Comparison of ENCODE assay signal across 10 cellular contexts in genomic region chr5:141431286-141431685, GRCh38. TPM values are rescaled to one million over a fixed set of nuclear protein-coding genes. Genes with fewer than 3 reads are reported as not detected.
DNase-seq lines count a peak whose midpoint lies in the region; ATAC-seq and TF ChIP-seq lines count a peak whose summit lies in the region.
"Had no signal": no experiment of that assay in that cellular context is flagged by ENCODE, and none has a peak within 500 bp of the region (broad histone marks: within the 10 kb centered on the region; RNA-seq: fewer than 3 reads in every experiment).

No MANE protein-coding gene starts in this region.

- no peak overlapping the region for H3K27ac Mint-ChIP-seq in CD8-positive, alpha-beta memory T cell
- H3K27ac Mint-ChIP-seq in natural killer cell, result no peak overlapping the region

- POLR2A ChIA-PET in CD8-positive, alpha-beta memory T cell (lab: Charles Lee), result no interaction called here

- TF ChIP-seq CTCF in ascending aorta (IDR thresholded peaks at IDR 0.05) (no peak), natural killer cell (IDR thresholded peaks at IDR 0.05) (no peak)

- no peaks in the 10 kb centered on the region for H3K36me3 ChIP-seq in CD8-positive, alpha-beta memory T cell (ENCODE audit: insufficient read depth, low read length)
- H3K36me3 ChIP-seq in ascending aorta, result no peaks in the 10 kb centered on the region

- H3K27me3 Mint-ChIP-seq in CD8-positive, alpha-beta memory T cell, result peaks cover 63 to 68% of the 10 kb centered on the region in 2 donors
- peaks cover 34 to 40% of the 10 kb centered on the region in 2 donors for H3K27me3 Mint-ChIP-seq in natural killer cell (ENCODE audit: low read depth in 2 of 2)

- ATAC-seq in GM21619 (IDR thresholded peaks at IDR 0.05; ENCODE audit: unreplicated experiment) (peak; percentile 68), natural killer cell (peak in 2 of 3 donors; percentile 24 to 48), HG03460 (IDR thresholded peaks at IDR 0.05; ENCODE audit: unreplicated experiment) (no peak)

- peak overlapping the region in 4 of 7 donors; percentile 5 to 58 (median 26) for H3K4me3 Mint-ChIP-seq in CD8-positive, alpha-beta memory T cell
- peak overlapping the region; percentile 47 for H3K4me3 Mint-ChIP-seq in natural killer cell

- peaks cover 0 to 5% (median 0%) of the 10 kb centered on the region in 3 donors for H3K36me3 Mint-ChIP-seq in CD8-positive, alpha-beta memory T cell
- peaks cover 9% of the 10 kb centered on the region for H3K36me3 Mint-ChIP-seq in natural killer cell

- intact Hi-C loops in ascending aorta (cut with DNase I) (no loop called here), natural killer cell (cut with micrococcal nuclease) (no loop called here)

- no peaks in the 10 kb centered on the region for H3K4me1 ChIP-seq in CD8-positive, alpha-beta memory T cell (ENCODE audit: insufficient read depth, low read length)
- H3K4me1 ChIP-seq in ascending aorta, result no peaks in the 10 kb centered on the region

- no peak overlapping the region for H3K4me3 ChIP-seq in CD8-positive, alpha-beta memory T cell (ENCODE audit: low read length)
- peak overlapping the region; percentile 39 to 50 for H3K4me3 ChIP-seq in ascending aorta

- peaks cover 9% of the 10 kb centered on the region for H3K9me3 ChIP-seq in CD8-positive, alpha-beta memory T cell (ENCODE audit: low read length)
- H3K9me3 ChIP-seq in ascending aorta, result peaks cover 92 to 100% of the 10 kb centered on the region in 2 donors

- DNase-seq in CD8-positive, alpha-beta memory T cell, result no peak
- DNase-seq in ascending aorta (ENCODE audit: low spot score in 2 of 2) (no peak), natural killer cell (no peak), iPS-NIHi7 (ENCODE audit: extremely low spot score) (no peak), NCI-H1048 (lab: John Stamatoyannopoulos, UW) (no peak), NCI-H1930 (lab: John Stamatoyannopoulos, UW) (no peak)
- DNase-seq: cortex of kidney, NCI-H446 had no signal

- H3K27me3 ChIP-seq in CD8-positive, alpha-beta memory T cell (ENCODE audit: insufficient read depth, low read length, poor library complexity, severe bottlenecking), result peaks cover 8% of the 10 kb centered on the region
- no peaks in the 10 kb centered on the region for H3K27me3 ChIP-seq in ascending aorta

- CTCF ChIA-PET in CD8-positive, alpha-beta memory T cell (lab: Charles Lee), result no interaction called here

- peaks cover 17 to 54% (median 52%) of the 10 kb centered on the region in 5 donors for H3K9me3 Mint-ChIP-seq in CD8-positive, alpha-beta memory T cell
- peaks cover 3 to 14% of the 10 kb centered on the region in 2 donors for H3K9me3 Mint-ChIP-seq in natural killer cell

- H3K27ac ChIP-seq in CD8-positive, alpha-beta memory T cell (ENCODE audit: low read depth, low read length), result no peak overlapping the region
- H3K27ac ChIP-seq in ascending aorta, result no peak overlapping the region

- peaks cover 8 to 11% (median 10%) of the 10 kb centered on the region in 3 donors for H3K4me1 Mint-ChIP-seq in CD8-positive, alpha-beta memory T cell
- peaks cover 8 to 16% of the 10 kb centered on the region in 2 donors for H3K4me1 Mint-ChIP-seq in natural killer cell

RNA-seq across cellular contexts. Expression of gene PCDHGA12, which starts 1.0 kb away (rescaled TPM):
- total RNA-seq in CD8-positive, alpha-beta memory T cell, result under 1 TPM in 1 of 2 experiments, not detected in 1; 0.09 TPM
- not detected for polyA plus RNA-seq in CD8-positive, alpha-beta memory T cell
- total RNA-seq in ascending aorta, result 18.5 TPM
- total RNA-seq in natural killer cell, result 1 to 10 TPM in 1 of 3 donors, under 1 TPM in 2; 0.35 to 1.1 (median 0.75) TPM

RNA-seq across cellular contexts. Expression of gene PCDHGA11, which starts 10.4 kb away (rescaled TPM):
- under 1 TPM in 1 of 2 experiments, not detected in 1; 0.13 TPM for total RNA-seq in CD8-positive, alpha-beta memory T cell
- 0.09 TPM for polyA plus RNA-seq in CD8-positive, alpha-beta memory T cell
- 5.3 TPM for total RNA-seq in ascending aorta
- 1 to 10 TPM in 1 of 3 donors, under 1 TPM in 2; 0.40 to 1.2 (median 0.83) TPM for total RNA-seq in natural killer cell

RNA-seq across cellular contexts. Expression of gene PCDHGB7, which starts 13.8 kb away (rescaled TPM):
- total RNA-seq in CD8-positive, alpha-beta memory T cell, result under 1 TPM in 1 of 2 experiments, not detected in 1; 0.11 TPM
- not detected for polyA plus RNA-seq in CD8-positive, alpha-beta memory T cell
- total RNA-seq in ascending aorta, result 10.2 TPM
- 1 to 10 TPM in 2 of 3 donors, under 1 TPM in 1; 0.68 to 1.6 (median 1.2) TPM for total RNA-seq in natural killer cell

RNA-seq across cellular contexts. Expression of gene PCDHGA10, which starts 18.5 kb away (rescaled TPM):
- under 1 TPM; 0.16 to 0.20 TPM for total RNA-seq in CD8-positive, alpha-beta memory T cell
- polyA plus RNA-seq in CD8-positive, alpha-beta memory T cell, result 0.07 TPM
- total RNA-seq in ascending aorta, result 4.4 TPM
- 1 to 10 TPM in 2 of 3 donors, under 1 TPM in 1; 0.61 to 2.6 (median 2.1) TPM for total RNA-seq in natural killer cell

RNA-seq across cellular contexts. Expression of gene PCDHGB6, which starts 23.5 kb away (rescaled TPM):
- total RNA-seq in CD8-positive, alpha-beta memory T cell, result under 1 TPM; 0.11 to 0.13 TPM
- 0.25 TPM for polyA plus RNA-seq in CD8-positive, alpha-beta memory T cell
- total RNA-seq in ascending aorta, result 3.9 TPM
- total RNA-seq in natural killer cell, result 1 to 10 TPM; 2.1 to 5.9 (median 2.9) TPM
